In the genomic region with DNA sequence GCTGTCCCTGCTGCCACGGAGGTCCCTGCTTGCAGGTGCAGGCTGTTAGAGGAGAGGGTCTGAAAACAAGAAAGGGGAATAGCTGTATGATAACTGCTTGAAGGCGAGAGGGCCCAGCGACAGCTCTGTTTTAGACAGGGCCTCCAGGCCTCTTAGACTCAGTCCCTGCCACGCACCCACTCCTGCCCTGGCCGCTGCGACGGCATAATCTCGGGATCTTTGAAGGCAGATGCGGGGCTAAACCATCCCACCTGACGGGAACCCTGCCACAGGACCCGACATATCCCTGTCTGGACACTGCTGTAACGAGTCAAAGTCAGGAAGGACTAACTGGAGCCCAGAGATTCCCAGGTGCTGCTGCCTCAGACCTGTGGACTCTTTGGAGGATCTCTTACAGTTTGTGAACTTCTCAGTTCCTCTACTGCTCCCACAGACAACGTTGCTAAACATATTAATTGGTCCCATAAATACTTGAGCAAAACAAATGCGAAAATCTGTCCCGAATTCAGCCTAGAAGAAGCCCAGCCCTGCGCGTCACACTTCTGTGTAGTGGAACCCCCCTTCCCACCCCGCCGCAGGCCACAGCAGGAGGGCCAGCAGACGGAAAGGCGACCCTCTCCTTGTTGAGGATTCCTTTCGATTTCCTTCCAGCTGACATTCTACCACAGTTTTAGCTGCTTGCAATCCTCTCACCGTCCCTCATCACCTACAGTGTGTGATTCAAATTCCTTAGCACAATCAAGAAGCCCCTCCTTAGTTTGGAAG, we compare ENCODE assay signal across 1 cellular context.
TF ChIP-seq lines count a peak whose summit lies in the region.

No MANE protein-coding gene starts in this region.

TF ChIP-seq in HepG2, 621 proteins besides CTCF, POLR2A, EP300 and RAD21 (continued from another document):
- TF ChIP-seq KIAA2018 (CRISPR knock-in tag; IDR thresholded peaks at IDR 0.05; ENCODE audit: borderline replicate concordance) = no peak
- 0 out of 2 replicates have a peak, but pooled peaks have one; percentile 1 for TF ChIP-seq SRY (CRISPR knock-in tag; IDR thresholded peaks at IDR 0.05)
- 0 out of 2 replicates have a peak, but pooled peaks have one; percentile 47 for TF ChIP-seq ATAD3A (CRISPR knock-in tag; IDR thresholded peaks at IDR 0.05)
- TF ChIP-seq ZNF652 (CRISPR knock-in tag; IDR thresholded peaks at IDR 0.05; ENCODE audit: borderline replicate concordance, low read depth) = no peak
- TF ChIP-seq, protein P1, sequence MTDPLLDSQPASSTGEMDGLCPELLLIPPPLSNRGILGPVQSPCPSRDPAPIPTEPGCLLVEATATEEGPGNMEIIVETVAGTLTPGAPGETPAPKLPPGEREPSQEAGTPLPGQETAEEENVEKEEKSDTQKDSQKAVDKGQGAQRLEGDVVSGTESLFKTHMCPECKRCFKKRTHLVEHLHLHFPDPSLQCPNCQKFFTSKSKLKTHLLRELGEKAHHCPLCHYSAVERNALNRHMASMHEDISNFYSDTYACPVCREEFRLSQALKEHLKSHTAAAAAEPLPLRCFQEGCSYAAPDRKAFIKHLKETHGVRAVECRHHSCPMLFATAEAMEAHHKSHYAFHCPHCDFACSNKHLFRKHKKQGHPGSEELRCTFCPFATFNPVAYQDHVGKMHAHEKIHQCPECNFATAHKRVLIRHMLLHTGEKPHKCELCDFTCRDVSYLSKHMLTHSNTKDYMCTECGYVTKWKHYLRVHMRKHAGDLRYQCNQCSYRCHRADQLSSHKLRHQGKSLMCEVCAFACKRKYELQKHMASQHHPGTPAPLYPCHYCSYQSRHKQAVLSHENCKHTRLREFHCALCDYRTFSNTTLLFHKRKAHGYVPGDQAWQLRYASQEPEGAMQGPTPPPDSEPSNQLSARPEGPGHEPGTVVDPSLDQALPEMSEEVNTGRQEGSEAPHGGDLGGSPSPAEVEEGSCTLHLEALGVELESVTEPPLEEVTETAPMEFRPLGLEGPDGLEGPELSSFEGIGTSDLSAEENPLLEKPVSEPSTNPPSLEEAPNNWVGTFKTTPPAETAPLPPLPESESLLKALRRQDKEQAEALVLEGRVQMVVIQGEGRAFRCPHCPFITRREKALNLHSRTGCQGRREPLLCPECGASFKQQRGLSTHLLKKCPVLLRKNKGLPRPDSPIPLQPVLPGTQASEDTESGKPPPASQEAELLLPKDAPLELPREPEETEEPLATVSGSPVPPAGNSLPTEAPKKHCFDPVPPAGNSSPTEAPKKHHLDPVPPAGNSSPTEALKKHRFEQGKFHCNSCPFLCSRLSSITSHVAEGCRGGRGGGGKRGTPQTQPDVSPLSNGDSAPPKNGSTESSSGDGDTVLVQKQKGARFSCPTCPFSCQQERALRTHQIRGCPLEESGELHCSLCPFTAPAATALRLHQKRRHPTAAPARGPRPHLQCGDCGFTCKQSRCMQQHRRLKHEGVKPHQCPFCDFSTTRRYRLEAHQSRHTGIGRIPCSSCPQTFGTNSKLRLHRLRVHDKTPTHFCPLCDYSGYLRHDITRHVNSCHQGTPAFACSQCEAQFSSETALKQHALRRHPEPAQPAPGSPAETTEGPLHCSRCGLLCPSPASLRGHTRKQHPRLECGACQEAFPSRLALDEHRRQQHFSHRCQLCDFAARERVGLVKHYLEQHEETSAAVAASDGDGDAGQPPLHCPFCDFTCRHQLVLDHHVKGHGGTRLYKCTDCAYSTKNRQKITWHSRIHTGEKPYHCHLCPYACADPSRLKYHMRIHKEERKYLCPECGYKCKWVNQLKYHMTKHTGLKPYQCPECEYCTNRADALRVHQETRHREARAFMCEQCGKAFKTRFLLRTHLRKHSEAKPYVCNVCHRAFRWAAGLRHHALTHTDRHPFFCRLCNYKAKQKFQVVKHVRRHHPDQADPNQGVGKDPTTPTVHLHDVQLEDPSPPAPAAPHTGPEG (CRISPR knock-in tag; IDR thresholded peaks at IDR 0.05) = no peak; the same call in 1 of the 2 replicates
TF ChIP-seq in HepG2: peak in this region for 14.
